8 cellular contexts compared by ENCODE assay signal in the genomic region with DNA sequence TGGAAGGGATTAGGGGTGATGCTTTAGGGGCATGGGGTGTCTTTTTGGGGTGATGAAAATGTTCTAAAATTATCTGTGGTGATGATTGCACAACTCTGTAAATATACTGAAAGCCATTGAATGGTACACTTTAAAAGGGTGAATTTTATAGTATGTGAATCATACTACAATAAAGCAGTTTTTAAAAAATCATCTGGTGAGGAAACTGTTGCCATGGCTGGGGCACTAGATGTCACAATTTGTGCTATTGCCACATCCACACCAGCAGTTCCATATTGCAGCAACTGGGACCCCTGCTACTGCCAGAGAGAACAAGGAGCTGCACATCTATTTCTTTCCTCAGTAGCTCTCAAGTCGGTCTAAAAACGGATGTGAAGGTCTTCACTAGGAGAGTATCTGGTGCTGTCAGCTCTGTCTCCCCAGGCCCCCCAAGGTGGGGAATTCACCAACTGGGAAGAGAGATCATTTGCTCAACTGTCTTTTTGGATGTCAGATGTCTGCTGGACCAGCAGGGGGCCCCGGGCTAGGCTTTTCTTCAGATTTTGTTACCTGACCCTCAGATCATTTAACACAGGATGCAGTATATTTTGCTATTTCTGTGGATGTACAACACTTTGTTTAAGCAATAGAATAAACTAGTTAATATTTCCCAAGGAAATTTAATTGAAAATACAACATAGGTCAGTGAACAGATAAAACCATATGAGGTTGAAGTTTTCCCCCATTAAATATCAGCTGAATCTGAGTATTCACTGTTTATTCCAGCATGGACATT. TPM values are rescaled to one million over a fixed set of nuclear protein-coding genes. Genes with fewer than 3 reads are reported as not detected.
DNase-seq lines count a peak whose midpoint lies in the region; ATAC-seq and TF ChIP-seq lines count a peak whose summit lies in the region.

No MANE protein-coding gene starts in this region.

- peaks cover 42% of the 10 kb centered on the region for H3K4me1 ChIP-seq in KMS-11 (ENCODE audit: low read depth, poor library complexity, severe bottlenecking)

- peak; percentile 53 for DNase-seq in DMS53 (lab: John Stamatoyannopoulos, UW)
- peak; percentile 11 to 16 for DNase-seq in activated CD4-positive, alpha-beta T cell treated with anti-CD3 and anti-CD28 coated beads, Interleukin-2, amount 50 U/mL, for 4 hours
- peak; percentile 23 for DNase-seq in glomerular visceral epithelial cell (ENCODE audit: extremely low spot score)
- DNase-seq in mesenteric fat pad (ENCODE audit: low spot score) = no peak
- DNase-seq in DMS153 treated with DMSO at 0.1 percent for 48 hours (lab: John Stamatoyannopoulos, UW; ENCODE audit: unreplicated experiment) = no peak
- no peak for DNase-seq in LoVo (ENCODE audit: low spot score)

- H3K4me2 ChIP-seq in KMS-11 = no peak overlapping the region

- H2AFZ ChIP-seq in KMS-11 (ENCODE audit: low read depth) = no peak overlapping the region

- H3K27me3 ChIP-seq in KMS-11 (ENCODE audit: insufficient read depth, low read depth) = no peaks in the 10 kb centered on the region

- no peak for ATAC-seq in GM21529 (IDR thresholded peaks at IDR 0.05; ENCODE audit: unreplicated experiment)

- no peak overlapping the region for H3K9ac ChIP-seq in KMS-11

- H3K27ac ChIP-seq in KMS-11 = no peak overlapping the region

- H3K4me3 ChIP-seq in KMS-11 (IDR thresholded peaks at IDR 0.05; ENCODE audit: insufficient read depth, low read depth, low read length) = no peak overlapping the region

- no peaks in the 10 kb centered on the region for H3K79me2 ChIP-seq in KMS-11 (ENCODE audit: insufficient read depth, low read depth)

- H3K36me3 ChIP-seq in KMS-11 (ENCODE audit: insufficient read depth) = no peaks in the 10 kb centered on the region

- peak; percentile 90 for TF ChIP-seq CTCF in KMS-11 (conservative IDR thresholded peaks at IDR 0.05; ENCODE audit: low read depth, low read length)

- H4K20me1 ChIP-seq in KMS-11 (ENCODE audit: insufficient read depth) = no peaks in the 10 kb centered on the region

RNA-seq across cellular contexts. Expression of gene CMYA5, which starts 13.2 kb away (rescaled TPM):
- 2.6 TPM for total RNA-seq in mesenteric fat pad

Comparison
In these comparisons a context has a peak if more than half of its experiments do, and no peak if none do; other contexts are left out.
1. DNase-seq: peak in DMS53 (single experiment), activated CD4-positive, alpha-beta T cell treated with anti-CD3 and anti-CD28 coated beads, Interleukin-2, amount 50 U/mL, for 4 hours (2 of 2) and glomerular visceral epithelial cell (single experiment); none in mesenteric fat pad (single experiment), DMS153 treated with DMSO at 0.1 percent for 48 hours (single experiment) and LoVo (single experiment).